Comparison of ENCODE assay signal across 33 cellular contexts in the genomic region with DNA sequence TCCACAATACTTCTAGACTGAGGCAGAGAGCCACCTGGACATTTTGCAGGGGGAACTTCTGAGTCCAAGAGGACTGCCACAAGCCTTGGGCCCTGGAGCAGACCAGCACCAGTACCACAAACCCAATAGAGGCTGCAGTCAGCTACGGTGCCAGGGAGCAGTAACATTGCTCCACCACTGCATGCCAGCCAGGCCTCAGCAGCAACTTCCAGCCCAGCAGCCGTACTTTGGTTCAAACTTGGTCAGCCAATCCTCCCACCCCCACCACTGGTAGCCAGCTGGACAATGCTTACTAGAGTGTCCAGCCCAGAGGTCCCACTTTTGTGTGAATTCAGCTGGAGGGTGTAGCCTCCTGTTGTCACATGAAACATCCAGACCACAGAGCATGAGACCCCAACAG.
"Had no signal": no experiment of that assay in that cellular context is flagged by ENCODE, and none has a peak within 500 bp of the region (broad histone marks: within the 10 kb centered on the region; RNA-seq: fewer than 3 reads in every experiment).

No MANE protein-coding gene starts in this region.

- ATAC-seq: activated CD8-positive, alpha-beta T cell treated with anti-CD3 and anti-CD28 coated beads for 36 hours; activated naive CD4-positive, alpha-beta T cell treated with anti-CD3 and anti-CD28 coated beads, Interleukin-2, amount 50 U/mL, for 72 hours; activated T-cell treated with anti-CD3 and anti-CD28 coated beads, Interleukin-2, amount 50 U/mL, for 4 hours; activated T-cell treated with anti-CD3 and anti-CD28 coated beads, Interleukin-2, amount 50 U/mL, for 72 hours; activated T-helper 17 cell treated with anti-CD3 and anti-CD28 coated beads, Interleukin-2, amount 50 U/mL, for 72 hours; body of pancreas had no signal

- H3K4me1 ChIP-seq: adrenal gland, body of pancreas, breast epithelium had no signal

- H3K4me1 Mint-ChIP-seq: activated B cell treated with CpG ODN at 0.5 μM for 24 hours; activated CD4-positive, alpha-beta T cell treated with anti-CD3 and anti-CD28 coated beads, Interleukin-2, amount 10 ng/mL, durations not matched to agents 24 days and 14 days; activated naive CD8-positive, alpha-beta T cell treated with anti-CD3 and anti-CD28 coated beads for 36 hours; activated T-helper 17 cell treated with anti-CD3 and anti-CD28 coated beads, Interleukin-2, amount 50 U/mL, for 72 hours had no signal

- DNase-seq: activated B cell treated with CpG ODN at 0.5 μM for 24 hours; activated CD4-positive, alpha-beta memory T cell treated with anti-CD3 and anti-CD28 coated beads for 36 hours; activated CD4-positive, alpha-beta T cell treated with anti-CD3 and anti-CD28 coated beads for 4 hours; activated CD4-positive, alpha-beta T cell treated with anti-CD3 and anti-CD28 coated beads, Interleukin-2, amount 10 ng/mL, durations not matched to agents 24 days and 14 days; activated CD4-positive, alpha-beta T cell treated with anti-CD3 and anti-CD28 coated beads, Interleukin-2, amount 50 U/mL, for 1 hour; activated CD4-positive, alpha-beta T cell treated with anti-CD3 and anti-CD28 coated beads, Interleukin-2, amount 50 U/mL, for 4 hours; activated CD4-positive, CD25-positive, alpha-beta regulatory T cell treated with anti-CD3 and anti-CD28 coated beads, Interleukin-2, amount 50 U/mL, for 72 hours; activated CD8-positive, alpha-beta memory T cell treated with anti-CD3 and anti-CD28 coated beads, Interleukin-2, amount 50 U/mL, for 4 hours; activated CD8-positive, alpha-beta T cell treated with anti-CD3 and anti-CD28 coated beads for 36 hours; activated effector memory CD4-positive, alpha-beta T cell treated with Interleukin-2 at 50 U/mL for 16 hours; activated gamma-delta T cell; activated naive CD4-positive, alpha-beta T cell treated with anti-CD3 and anti-CD28 coated beads for 36 hours; activated naive CD4-positive, alpha-beta T cell treated with anti-CD3 and anti-CD28 coated beads, Interleukin-2, amount 50 U/mL, for 16 hours; activated naive CD8-positive, alpha-beta T cell treated with anti-CD3 and anti-CD28 coated beads for 36 hours; activated T-cell treated with anti-CD3 and anti-CD28 coated beads for 4 hours; activated T-cell treated with anti-CD3 and anti-CD28 coated beads, Interleukin-2, amount 50 U/mL, for 1 hour; activated T-cell treated with anti-CD3 and anti-CD28 coated beads, Interleukin-2, amount 50 U/mL, for 4 hours; activated T-cell treated with anti-CD3 and anti-CD28 coated beads, Interleukin-2, amount 50 U/mL, for 72 hours; adrenal gland; amniotic stem cell; body of pancreas; brain microvascular endothelial cell; central memory CD4-positive, alpha-beta T cell; T-helper 1 cell; T-helper 2 cell; T-helper 9 cell had no signal

- H3K27ac ChIP-seq: adrenal gland, body of pancreas, brain microvascular endothelial cell, breast epithelium, VCaP had no signal

- H3K27me3 ChIP-seq: adrenal gland, body of pancreas, brain microvascular endothelial cell, breast epithelium had no signal

- H3K4me3 ChIP-seq: adrenal gland, body of pancreas, breast epithelium had no signal

- H3K36me3 ChIP-seq: brain microvascular endothelial cell, breast epithelium had no signal

- H3K27me3 Mint-ChIP-seq: activated B cell treated with CpG ODN at 0.5 μM for 24 hours; activated CD4-positive, alpha-beta memory T cell treated with anti-CD3 and anti-CD28 coated beads for 36 hours; activated CD4-positive, alpha-beta T cell treated with anti-CD3 and anti-CD28 coated beads, Interleukin-2, amount 10 ng/mL, durations not matched to agents 24 days and 14 days; activated CD8-positive, alpha-beta T cell treated with anti-CD3 and anti-CD28 coated beads for 36 hours; activated naive CD8-positive, alpha-beta T cell treated with anti-CD3 and anti-CD28 coated beads for 36 hours; activated T-helper 17 cell treated with anti-CD3 and anti-CD28 coated beads, Interleukin-2, amount 50 U/mL, for 72 hours had no signal

- H3K4me3 Mint-ChIP-seq: activated B cell treated with CpG ODN at 0.5 μM for 24 hours; activated CD4-positive, alpha-beta memory T cell treated with anti-CD3 and anti-CD28 coated beads for 36 hours; activated CD4-positive, alpha-beta T cell treated with anti-CD3 and anti-CD28 coated beads, Interleukin-2, amount 10 ng/mL, durations not matched to agents 24 days and 14 days; activated CD8-positive, alpha-beta T cell treated with anti-CD3 and anti-CD28 coated beads for 36 hours; activated naive CD4-positive, alpha-beta T cell treated with anti-CD3 and anti-CD28 coated beads for 36 hours; activated naive CD8-positive, alpha-beta T cell treated with anti-CD3 and anti-CD28 coated beads for 36 hours; activated T-cell treated with anti-CD3 and anti-CD28 coated beads, Interleukin-2, amount 50 U/mL, for 4 hours; activated T-cell treated with anti-CD3 and anti-CD28 coated beads, Interleukin-2, amount 50 U/mL, for 72 hours; activated T-helper 1 cell treated with anti-CD3 and anti-CD28 coated beads, Interleukin-12 subunit alpha, Interleukin-12 subunit beta, Interleukin-2, Interleukin-4 antibody, amounts not matched to agents 30 ng/mL and 10 ng/mL and 1 ng/mL, durations not matched to agents 14 hours and 24 hours and 36 hours; activated T-helper 17 cell treated with anti-CD3 and anti-CD28 coated beads, Interleukin-2, amount 50 U/mL, for 72 hours; T-helper 1 cell treated with Interleukin-12 subunit alpha and Interleukin-12 subunit beta and Interleukin-4 antibody, amounts not matched to agents 30 μg/mL and 1 μg/mL, for 36 hours; T-helper 2 cell treated with Interferon-gamma antibody and Interleukin-4, amounts not matched to agents 5 μg/mL and 100 μg/mL, for 36 hours had no signal

- H3K27ac Mint-ChIP-seq: activated B cell treated with CpG ODN at 0.5 μM for 24 hours; activated CD4-positive, alpha-beta memory T cell treated with anti-CD3 and anti-CD28 coated beads for 36 hours; activated CD4-positive, alpha-beta T cell treated with anti-CD3 and anti-CD28 coated beads, Interleukin-2, amount 10 ng/mL, durations not matched to agents 24 days and 14 days; activated CD8-positive, alpha-beta T cell treated with anti-CD3 and anti-CD28 coated beads for 36 hours; activated naive CD4-positive, alpha-beta T cell treated with anti-CD3 and anti-CD28 coated beads for 36 hours; activated naive CD4-positive, alpha-beta T cell treated with anti-CD3 and anti-CD28 coated beads, Interleukin-2, amount 50 U/mL, for 72 hours; activated naive CD8-positive, alpha-beta T cell treated with anti-CD3 and anti-CD28 coated beads for 36 hours; activated T-cell treated with anti-CD3 and anti-CD28 coated beads, Interleukin-2, amount 50 U/mL, for 72 hours; activated T-helper 1 cell treated with anti-CD3 and anti-CD28 coated beads, Interleukin-12 subunit alpha, Interleukin-12 subunit beta, Interleukin-2, Interleukin-4 antibody, amounts not matched to agents 30 ng/mL and 10 ng/mL and 1 ng/mL, durations not matched to agents 14 hours and 24 hours and 36 hours; activated T-helper 17 cell treated with anti-CD3 and anti-CD28 coated beads, Interleukin-2, amount 50 U/mL, for 72 hours; T-helper 1 cell treated with Interleukin-12 subunit alpha and Interleukin-12 subunit beta and Interleukin-4 antibody, amounts not matched to agents 30 μg/mL and 1 μg/mL, for 36 hours; T-helper 2 cell treated with Interferon-gamma antibody and Interleukin-4, amounts not matched to agents 5 μg/mL and 100 μg/mL, for 36 hours had no signal
